ENCODE assay signal across 8 cellular contexts in genomic region chr14:89618821-89619551, GRCh38.
DNase-seq lines count a peak whose midpoint lies in the region; ATAC-seq, FAIRE-seq and TF ChIP-seq lines count a peak whose summit lies in the region.

No MANE protein-coding gene starts in this region.

- H3K4me2 ChIP-seq in K562 (ENCODE audit: insufficient read depth, low read length): no peak overlapping the region

- POLR2A ChIA-PET in K562 (lab: Yijun Ruan, JAX): no interaction called here

- H3K27me3 ChIP-seq in K562 (ENCODE audit: control insufficient read depth in 2 of 2, insufficient read depth in 2 of 2, low read length in 2 of 2) (peaks cover 5 to 24% of the 10 kb centered on the region in 2 experiments), sigmoid colon (no peaks in the 10 kb centered on the region)

- intact Hi-C loops in K562 (cut with micrococcal nuclease) (no loop called here), sigmoid colon (cut with DNase I) (loop anchor here (5.0 to 10.0 kb wide), 4 partner anchors 83 to 577 kb away; partner anchors contain the start of gene FOXN3)

- H3K36me3 ChIP-seq in K562 (ENCODE audit: control insufficient read depth, insufficient read depth, low read length) (no peaks in the 10 kb centered on the region), sigmoid colon (no peaks in the 10 kb centered on the region)

- no peaks in the 10 kb centered on the region for H4K20me1 ChIP-seq in K562 (replicated peaks; ENCODE audit: control insufficient read depth, insufficient read depth, low read length)

- H3K4me3 ChIP-seq in HFF-Myc (replicated peaks; ENCODE audit: low read depth, low read length): peak overlapping the region; percentile 71
- no peak overlapping the region for H3K4me3 ChIP-seq in K562
- H3K4me3 ChIP-seq in iPS-11a (ENCODE audit: low read depth, low read length): peak overlapping the region; percentile 76
- peak overlapping the region; percentile 55 to 85 (median 68) for H3K4me3 ChIP-seq in sigmoid colon

- H3K9ac ChIP-seq in K562 (ENCODE audit: insufficient read depth in 1 of 2, low read depth in 2 of 2, low read length in 2 of 2): no peak overlapping the region

- 10% methylated on average over 15 of the region's 66 CpGs for WGBS in K562 (ENCODE audit: insufficient coverage, low coverage, missing lambda C conversion rate)
- WGBS in sigmoid colon, 2 donors: 1% methylated on average over 66 of the region's 66 CpGs

- in situ Hi-C loops in GM13976 (cut with MboI; ENCODE audit: low sequenced_read_pairs, unreplicated experiment): loop anchor here (10.0 kb wide), 1 partner anchor 184 kb away; no protein-coding TSS in a partner anchor
- in situ Hi-C loops in K562 (cut with MboI): no loop called here

- no peak for TF ChIP-seq CTCF in GM13976 (IDR thresholded peaks at IDR 0.05; ENCODE audit: borderline replicate concordance, control extremely low read depth, extremely low read depth, insufficient read depth, missing control alignments)
- TF ChIP-seq CTCF in HFF-Myc (IDR thresholded peaks at IDR 0.05; ENCODE audit: low read depth, low read length, missing control alignments): no peak
- TF ChIP-seq CTCF in K562 (IDR thresholded peaks at IDR 0.05 in 2 of 3, conservative IDR thresholded peaks at IDR 0.05 in 1 of 3; ENCODE audit: insufficient read depth in 2 of 3, low read depth in 1 of 3, low read length in 3 of 3): no peak
- TF ChIP-seq CTCF in sigmoid colon (IDR thresholded peaks at IDR 0.05): no peak

- no TSS peak for BruUV-seq in K562 (replicated peaks; lab: Mats Ljungman, UMichigan)

- FAIRE-seq in K562 (lab: Jason Lieb, UNC): no peak

- no peaks in the 10 kb centered on the region for H3K79me2 ChIP-seq in K562 (ENCODE audit: control insufficient read depth, insufficient read depth, low read length)

- no peaks in the 10 kb centered on the region for H3K9me1 ChIP-seq in K562 (ENCODE audit: control insufficient read depth, insufficient read depth, low read length)

- ATAC-seq in K562: peak; percentile 80

- TF ChIP-seq EP300 in K562 (IDR thresholded peaks at IDR 0.05; ENCODE audit: low read length) (no peak), sigmoid colon (IDR thresholded peaks at IDR 0.05) (no peak)

- H3K9me3 ChIP-seq in K562 (replicated peaks; ENCODE audit: control insufficient read depth, insufficient read depth, low read depth, low read length): no peaks in the 10 kb centered on the region
- H3K9me3 ChIP-seq in sigmoid colon: no peaks in the 10 kb centered on the region

- DNase-seq in GM13976 (ENCODE audit: low spot score): peak; percentile 84
- DNase-seq in HFF-Myc (ENCODE audit: extremely low read depth, low read depth): no peak
- peak; percentile 50 for DNase-seq in NAMALWA (ENCODE audit: low spot score)
- peak; percentile 49 for DNase-seq in T-helper 9 cell
- peak in 3 of 4 experiments; percentile 8 to 15 (median 12) for DNase-seq in K562 (ENCODE audit: extremely low read depth in 1 of 4, low spot score in 3 of 4)
- peak; percentile 76 for DNase-seq in sigmoid colon
- no peak for DNase-seq in cerebellar nuclear complex (lab: John Stamatoyannopoulos, UW)

- TF ChIP-seq POLR2A in K562 (conservative IDR thresholded peaks at IDR 0.05) (no peak), sigmoid colon (IDR thresholded peaks at IDR 0.05) (no peak)

- CTCF ChIA-PET in K562 (lab: Yijun Ruan, JAX; ENCODE audit: low intra/inter-chr PET ratio): no interaction called here

- no peak for TF ChIP-seq RAD21 in K562 (CRISPR knock-in tag; conservative IDR thresholded peaks at IDR 0.05 in 1 of 2, IDR thresholded peaks at IDR 0.05 in 1 of 2)

- H2AFZ ChIP-seq in K562 (ENCODE audit: low read depth, low read length): no peak overlapping the region

- H3K27ac ChIP-seq in K562 (ENCODE audit: extremely low read depth, low read depth, low read length) (no peak overlapping the region), sigmoid colon (peak overlapping the region; percentile 70 to 84 (median 76))

- H3K4me1 ChIP-seq in K562 (replicated peaks in 1 of 2; ENCODE audit: control insufficient read depth in 2 of 2, insufficient read depth in 2 of 2, low read length in 2 of 2): peaks cover 0 to 7% of the 10 kb centered on the region in 2 experiments; a peak in 1 of 5 replicates
- peaks cover 0 to 28% (median 13%) of the 10 kb centered on the region in 4 donors for H3K4me1 ChIP-seq in sigmoid colon

TF ChIP-seq in K562, 482 proteins besides CTCF, POLR2A, EP300 and RAD21:
- TF ChIP-seq MEIS2 (IDR thresholded peaks at IDR 0.05; ENCODE audit: partially characterized antibody) (peak; percentile 15), HNRNPUL1 (IDR thresholded peaks at IDR 0.05; ENCODE audit: low read length) (no peak), ZNF444 (CRISPR knock-in tag; IDR thresholded peaks at IDR 0.05) (no peak), PREB (CRISPR knock-in tag; IDR thresholded peaks at IDR 0.05) (no peak), PHB (CRISPR knock-in tag; IDR thresholded peaks at IDR 0.05) (no peak), ATF4 (CRISPR knock-in tag; IDR thresholded peaks at IDR 0.05) (no peak), KLF16 (IDR thresholded peaks at IDR 0.05) (no peak), VEZF1 (CRISPR knock-in tag; IDR thresholded peaks at IDR 0.05) (peak; percentile 42; the same call in 1 of the 2 replicates), ARID3B (CRISPR knock-in tag; IDR thresholded peaks at IDR 0.05; ENCODE audit: borderline replicate concordance) (no peak), ZSCAN32 (CRISPR knock-in tag; IDR thresholded peaks at IDR 0.05) (no peak)

Comparison
In these comparisons a context has a peak if more than half of its experiments do, and no peak if none do; other contexts are left out.
1. DNase-seq: peak in GM13976 (single experiment), NAMALWA (single experiment), T-helper 9 cell (single experiment), K562 (3 of 4) and sigmoid colon (single experiment); none in HFF-Myc (single experiment) and cerebellar nuclear complex (0 of 2).